In genomic region chr3:11224010-11224409, GRCh38 we compare ENCODE assay signal across 1 cellular context.
TF ChIP-seq lines count a peak whose summit lies in the region.

No MANE protein-coding gene starts in this region.

TF ChIP-seq in IMR-90, 13 proteins besides CTCF, POLR2A, EP300 and RAD21 (continued from another document):
- TF ChIP-seq BHLHE40 (IDR thresholded peaks at IDR 0.05; ENCODE audit: low read depth, low read length) (no peak), MXI1 (IDR thresholded peaks at IDR 0.05; ENCODE audit: borderline replicate concordance, low read depth, low read length) (no peak), RFX5 (IDR thresholded peaks at IDR 0.05; ENCODE audit: low read depth, low read length) (no peak), NFE2L2 (IDR thresholded peaks at IDR 0.05; ENCODE audit: low read depth, low read length) (no peak), FOS (IDR thresholded peaks at IDR 0.05; ENCODE audit: low read depth, low read length) (no peak), MAFK (IDR thresholded peaks at IDR 0.05; ENCODE audit: low read depth, low read length) (no peak), ELK1 (IDR thresholded peaks at IDR 0.05; ENCODE audit: borderline replicate concordance, low read depth, low read length) (no peak), USF2 (IDR thresholded peaks at IDR 0.05; ENCODE audit: low read depth, low read length) (no peak)
